18 cellular contexts compared by ENCODE assay signal in the genomic region with DNA sequence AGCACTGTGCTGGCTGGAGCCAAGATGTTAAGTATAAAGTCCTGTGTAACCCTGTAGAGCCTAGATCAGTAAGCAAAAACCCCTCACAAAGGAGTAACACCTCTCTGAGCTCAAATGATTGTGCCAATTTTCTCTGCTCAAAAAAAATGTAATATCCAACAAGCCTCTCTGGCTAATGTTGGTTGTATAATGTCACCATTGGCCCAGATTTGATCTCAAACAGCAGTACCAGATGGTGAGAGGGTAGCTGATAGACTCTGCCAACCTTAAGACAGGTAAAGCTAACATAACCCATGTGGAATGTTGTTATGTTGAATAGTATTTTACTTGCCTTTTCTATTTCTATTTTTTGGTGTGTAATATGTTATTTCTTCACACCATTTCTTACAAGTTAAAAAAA.
DNase-seq lines count a peak whose midpoint lies in the region; ATAC-seq and TF ChIP-seq lines count a peak whose summit lies in the region.
"Had no signal": no experiment of that assay in that cellular context is flagged by ENCODE, and none has a peak within 500 bp of the region (broad histone marks: within the 10 kb centered on the region; RNA-seq: fewer than 3 reads in every experiment).

No MANE protein-coding gene starts in this region.

- no peak for TF ChIP-seq CTCF in thyroid gland (IDR thresholded peaks at IDR 0.05)

- no peak overlapping the region for H3K4me3 ChIP-seq in thyroid gland (replicated peaks in 1 of 3)
- H3K4me3 ChIP-seq: A549, HAP-1 had no signal

- no peaks in the 10 kb centered on the region for H3K4me1 ChIP-seq in thyroid gland
- H3K4me1 ChIP-seq: A549, HAP-1 had no signal

- intact Hi-C loops in thyroid gland (cut with DNase I) = no loop called here

- H3K27ac ChIP-seq in thyroid gland = no peak overlapping the region
- H3K27ac ChIP-seq: A549 had no signal

- in situ Hi-C loops in G401 (cut with HindIII; ENCODE audit: low sequenced_read_pairs) = no loop called here

- ATAC-seq in GM21515 (IDR thresholded peaks at IDR 0.05; ENCODE audit: unreplicated experiment) (no peak), HG02642 (IDR thresholded peaks at IDR 0.05; ENCODE audit: poor library complexity, unreplicated experiment) (no peak)
- ATAC-seq: A549 had no signal

- DNase-seq in G401 (ENCODE audit: low spot score) (peak; percentile 96), cerebellar cortex (ENCODE audit: low spot score) (peak; percentile 95), inferior parietal cortex (ENCODE audit: extremely low spot score) (peak; percentile 27), superior temporal gyrus (ENCODE audit: extremely low spot score) (peak; percentile 53), thyroid gland (no peak)
- DNase-seq: 8988T; ACHN; Calu3; CD4-positive, alpha-beta memory T cell; COR-L47; DMS53; DMS79 treated with DMSO at 0.1 percent for 48 hours; GOT3; HFFc6 had no signal

- H3K36me3 ChIP-seq in thyroid gland = no peaks in the 10 kb centered on the region
- H3K36me3 ChIP-seq: HAP-1 had no signal

- no peaks in the 10 kb centered on the region for H3K9me3 ChIP-seq in thyroid gland
- H3K9me3 ChIP-seq: A549, HAP-1 had no signal

- no peak for TF ChIP-seq POLR2A in thyroid gland (IDR thresholded peaks at IDR 0.05)

- no peaks in the 10 kb centered on the region for H3K27me3 ChIP-seq in thyroid gland

Comparison
In these comparisons a context has a peak if more than half of its experiments do, and no peak if none do; other contexts are left out.
1. DNase-seq: peak in G401 (single experiment), cerebellar cortex (single experiment), inferior parietal cortex (single experiment) and superior temporal gyrus (single experiment); none in thyroid gland (0 of 2).